In genomic region chr16:58020628-58021521, GRCh38 we compare ENCODE assay signal across 1 cellular context.
TF ChIP-seq lines count a peak whose summit lies in the region.

No MANE protein-coding gene starts in this region.

TF ChIP-seq in endothelial cell of umbilical vein, 7 proteins besides CTCF, POLR2A, EP300 and RAD21:
- TF ChIP-seq MYC (IDR thresholded peaks at IDR 0.05; ENCODE audit: low read depth, low read length), result no peak
- TF ChIP-seq, protein P1, sequence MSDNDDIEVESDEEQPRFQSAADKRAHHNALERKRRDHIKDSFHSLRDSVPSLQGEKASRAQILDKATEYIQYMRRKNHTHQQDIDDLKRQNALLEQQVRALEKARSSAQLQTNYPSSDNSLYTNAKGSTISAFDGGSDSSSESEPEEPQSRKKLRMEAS (IDR thresholded peaks at IDR 0.05; ENCODE audit: insufficient read depth, insufficient read length), result no peak
- TF ChIP-seq EZH2 (IDR thresholded peaks at IDR 0.05; ENCODE audit: borderline replicate concordance, low read depth, low read length, severe bottlenecking), result no peak
- TF ChIP-seq GATA2 (IDR thresholded peaks at IDR 0.05; ENCODE audit: insufficient read depth, insufficient read length, low read depth, low read length), result no peak
- TF ChIP-seq JUN (IDR thresholded peaks at IDR 0.05; ENCODE audit: borderline replicate concordance, insufficient read depth, insufficient read length, low read depth), result no peak
- no peak for TF ChIP-seq FOS (IDR thresholded peaks at IDR 0.05; ENCODE audit: borderline replicate concordance, insufficient read depth, low read length)
- no peak for TF ChIP-seq POLR2AphosphoS5 (IDR thresholded peaks at IDR 0.05; ENCODE audit: insufficient read depth, low read depth, low read length)
